In the genomic region with DNA sequence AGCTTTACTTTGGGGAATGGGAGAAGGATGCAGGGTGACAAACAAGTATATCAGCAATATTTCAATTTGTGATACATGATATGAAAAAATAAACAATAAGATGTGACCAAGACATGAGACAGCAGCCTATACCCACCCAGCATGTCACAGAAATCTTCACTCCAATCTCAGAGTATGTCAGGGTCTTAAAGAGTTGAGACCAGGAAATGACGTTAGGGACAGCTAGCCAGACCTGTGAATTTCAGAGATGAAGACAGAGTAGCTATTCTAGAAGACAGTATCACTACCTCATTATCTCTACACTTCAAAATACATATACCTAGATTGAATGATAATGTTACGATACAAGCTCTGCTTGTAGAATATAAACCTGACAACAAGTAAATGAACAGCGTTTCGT, we compare ENCODE assay signal across 14 cellular contexts.
DNase-seq lines count a peak whose midpoint lies in the region; ATAC-seq, FAIRE-seq and TF ChIP-seq lines count a peak whose summit lies in the region.
"Had no signal": no experiment of that assay in that cellular context is flagged by ENCODE, and none has a peak within 500 bp of the region (broad histone marks: within the 10 kb centered on the region; RNA-seq: fewer than 3 reads in every experiment).

No MANE protein-coding gene starts in this region.

- peak overlapping the region; percentile 66 for H3K27ac Mint-ChIP-seq in activated T-cell treated with anti-CD3 and anti-CD28 coated beads, Interleukin-2, amount 50 U/mL, for 72 hours
- no peak overlapping the region for H3K27ac Mint-ChIP-seq in activated T-cell treated with anti-CD3 and anti-CD28 coated beads, Interleukin-2, amount 50 U/mL, for 24 hours
- H3K27ac Mint-ChIP-seq in central memory CD8-positive, alpha-beta T cell (ENCODE audit: low read depth), result peak overlapping the region; percentile 26
- peak overlapping the region; percentile 79 for H3K27ac Mint-ChIP-seq in stimulated activated effector memory CD8-positive, alpha-beta T cell treated with anti-CD3 and anti-CD28 coated beads, Interleukin-12 subunit alpha, Interleukin-12 subunit beta, amount 100 ng/mL, for 72 hours

- H3K4me3 Mint-ChIP-seq in activated T-cell treated with anti-CD3 and anti-CD28 coated beads, Interleukin-2, amount 50 U/mL, for 72 hours, result no peak overlapping the region
- no peak overlapping the region for H3K4me3 Mint-ChIP-seq in activated T-cell treated with anti-CD3 and anti-CD28 coated beads, Interleukin-2, amount 50 U/mL, for 24 hours
- no peak overlapping the region for H3K4me3 Mint-ChIP-seq in central memory CD8-positive, alpha-beta T cell
- H3K4me3 Mint-ChIP-seq in stimulated activated effector memory CD8-positive, alpha-beta T cell treated with anti-CD3 and anti-CD28 coated beads, Interleukin-12 subunit alpha, Interleukin-12 subunit beta, amount 100 ng/mL, for 72 hours, result peak overlapping the region; percentile 26

- peaks cover 0 to 7% of the 10 kb centered on the region in 2 donors for H3K9me3 Mint-ChIP-seq in activated T-cell treated with anti-CD3 and anti-CD28 coated beads, Interleukin-2, amount 50 U/mL, for 72 hours
- peaks cover 4% of the 10 kb centered on the region for H3K9me3 Mint-ChIP-seq in activated T-cell treated with anti-CD3 and anti-CD28 coated beads, Interleukin-2, amount 50 U/mL, for 24 hours
- no peaks in the 10 kb centered on the region for H3K9me3 Mint-ChIP-seq in central memory CD8-positive, alpha-beta T cell
- H3K9me3 Mint-ChIP-seq in stimulated activated effector memory CD8-positive, alpha-beta T cell treated with anti-CD3 and anti-CD28 coated beads, Interleukin-12 subunit alpha, Interleukin-12 subunit beta, amount 100 ng/mL, for 72 hours, result peaks cover 3% of the 10 kb centered on the region

- H3K27me3 Mint-ChIP-seq in activated T-cell treated with anti-CD3 and anti-CD28 coated beads, Interleukin-2, amount 50 U/mL, for 72 hours (ENCODE audit: low read depth), result no peaks in the 10 kb centered on the region
- H3K27me3 Mint-ChIP-seq in activated T-cell treated with anti-CD3 and anti-CD28 coated beads, Interleukin-2, amount 50 U/mL, for 24 hours, result no peaks in the 10 kb centered on the region
- no peaks in the 10 kb centered on the region for H3K27me3 Mint-ChIP-seq in central memory CD8-positive, alpha-beta T cell

- no peak for DNase-seq in activated T-cell treated with anti-CD3 and anti-CD28 coated beads, Interleukin-2, amount 50 U/mL, for 72 hours
- no peak for DNase-seq in activated T-cell treated with anti-CD3 and anti-CD28 coated beads, Interleukin-2, amount 50 U/mL, for 24 hours
- DNase-seq in GM19239 (ENCODE audit: insufficient read length, low spot score) (no peak), substantia nigra (lab: John Stamatoyannopoulos, UW) (no peak), stomach (no peak)
- no peak for DNase-seq in central memory CD8-positive, alpha-beta T cell (ENCODE audit: low spot score in 2 of 2)
- DNase-seq in stimulated activated effector memory CD8-positive, alpha-beta T cell treated with anti-CD3 and anti-CD28 coated beads, Interleukin-12 subunit alpha, Interleukin-12 subunit beta, amount 100 ng/mL, for 72 hours (ENCODE audit: low spot score in 2 of 2), result no peak
- DNase-seq: NCI-H2227 treated with DMSO at 0.1 percent for 48 hours had no signal

- no peak for TF ChIP-seq POLR2A in stomach (IDR thresholded peaks at IDR 0.05)

- intact Hi-C loops in stomach (cut with DNase I; ENCODE audit: low total_unique reads), result no loop called here

- FAIRE-seq in GM19239 (lab: Jason Lieb, UNC), result peak; percentile 33
- FAIRE-seq: H1, RCC 7860 had no signal

- H3K4me1 ChIP-seq in stomach, result peaks cover 6 to 25% (median 13%) of the 10 kb centered on the region in 4 donors
- H3K4me1 ChIP-seq: SJCRH30 had no signal

- WGBS in stomach, 5 donors, result 84 to 93% (median 88%) methylated on average over 4 of the region's 4 CpGs

- ATAC-seq in activated T-cell treated with anti-CD3 and anti-CD28 coated beads, Interleukin-2, amount 50 U/mL, for 72 hours (replicated peaks in 1 of 2), result no peak
- ATAC-seq in central memory CD8-positive, alpha-beta T cell (replicated peaks; ENCODE audit: extremely low read depth, poor library complexity, severe bottlenecking), result no peak
- ATAC-seq in stimulated activated effector memory CD8-positive, alpha-beta T cell treated with anti-CD3 and anti-CD28 coated beads, Interleukin-12 subunit alpha, Interleukin-12 subunit beta, amount 100 ng/mL, for 72 hours, result no peak
- ATAC-seq in HG02798 (IDR thresholded peaks at IDR 0.05; ENCODE audit: poor library complexity, unreplicated experiment), result no peak
- ATAC-seq: HCT116 had no signal

- H3K27ac ChIP-seq in substantia nigra (ENCODE audit: low read depth, low read length, poor library complexity, severe bottlenecking) (no peak overlapping the region), stomach (no peak overlapping the region)
- H3K27ac ChIP-seq: KMS-11, SJCRH30 had no signal

- H3K4me3 ChIP-seq in stomach, result no peak overlapping the region
- H3K4me3 ChIP-seq: SJCRH30 had no signal

- H3K27me3 ChIP-seq in stomach, result no peaks in the 10 kb centered on the region
- H3K27me3 ChIP-seq: SJCRH30 had no signal

- no peaks in the 10 kb centered on the region for H3K9me3 ChIP-seq in stomach
- H3K9me3 ChIP-seq: SJCRH30 had no signal

- H3K36me3 ChIP-seq in stomach, result no peaks in the 10 kb centered on the region
- H3K36me3 ChIP-seq: SJCRH30 had no signal

- peaks cover 87% of the 10 kb centered on the region for H3K4me1 Mint-ChIP-seq in activated T-cell treated with anti-CD3 and anti-CD28 coated beads, Interleukin-2, amount 50 U/mL, for 72 hours (ENCODE audit: low read depth)
- peaks cover 80% of the 10 kb centered on the region for H3K4me1 Mint-ChIP-seq in activated T-cell treated with anti-CD3 and anti-CD28 coated beads, Interleukin-2, amount 50 U/mL, for 24 hours (ENCODE audit: low read depth)
- H3K4me1 Mint-ChIP-seq in central memory CD8-positive, alpha-beta T cell, result peaks cover 69% of the 10 kb centered on the region
- H3K4me1 Mint-ChIP-seq in stimulated activated effector memory CD8-positive, alpha-beta T cell treated with anti-CD3 and anti-CD28 coated beads, Interleukin-12 subunit alpha, Interleukin-12 subunit beta, amount 100 ng/mL, for 72 hours, result peaks cover 86% of the 10 kb centered on the region

- TF ChIP-seq EP300 in stomach (IDR thresholded peaks at IDR 0.05), result no peak

- TF ChIP-seq CTCF in stomach (IDR thresholded peaks at IDR 0.05), result no peak

- peaks cover 8 to 10% of the 10 kb centered on the region in 2 donors for H3K36me3 Mint-ChIP-seq in activated T-cell treated with anti-CD3 and anti-CD28 coated beads, Interleukin-2, amount 50 U/mL, for 72 hours (ENCODE audit: insufficient read depth in 2 of 2)
- peaks cover 4% of the 10 kb centered on the region for H3K36me3 Mint-ChIP-seq in activated T-cell treated with anti-CD3 and anti-CD28 coated beads, Interleukin-2, amount 50 U/mL, for 24 hours (ENCODE audit: low read depth)
- H3K36me3 Mint-ChIP-seq in central memory CD8-positive, alpha-beta T cell (ENCODE audit: insufficient read depth), result peaks cover 4% of the 10 kb centered on the region
- H3K36me3 Mint-ChIP-seq in stimulated activated effector memory CD8-positive, alpha-beta T cell treated with anti-CD3 and anti-CD28 coated beads, Interleukin-12 subunit alpha, Interleukin-12 subunit beta, amount 100 ng/mL, for 72 hours, result peaks cover 29% of the 10 kb centered on the region
